1 cellular context compared by ENCODE assay signal in the genomic region with DNA sequence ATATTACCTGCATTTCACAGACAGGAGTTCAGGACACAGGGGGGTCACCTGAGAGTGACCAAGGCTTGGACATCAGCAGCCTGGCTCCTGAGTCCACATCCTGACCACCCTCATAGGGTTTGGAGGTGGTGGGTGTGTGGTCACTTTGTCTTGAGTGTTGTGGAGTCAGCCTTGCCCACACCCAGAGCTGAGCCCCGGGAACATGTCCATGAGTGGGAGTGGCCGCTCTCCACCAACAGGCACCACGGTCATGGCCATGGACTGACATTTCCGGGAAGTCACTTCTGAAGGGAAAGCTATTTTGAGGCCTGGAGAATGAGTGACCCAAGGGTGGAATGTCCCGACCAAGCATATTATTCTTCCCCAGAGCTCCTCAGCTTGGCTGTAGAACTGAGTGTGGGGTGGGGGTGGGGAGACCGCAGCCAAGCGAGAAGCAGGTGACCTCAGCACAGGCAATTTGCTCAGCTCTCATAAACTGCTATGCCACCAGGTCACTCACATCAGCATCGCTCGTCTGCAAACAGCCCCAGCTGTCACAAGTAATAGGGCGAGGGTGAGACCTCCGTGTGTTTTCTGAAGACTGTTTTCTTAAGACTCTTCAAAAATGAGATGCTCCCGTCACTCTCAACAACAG.
TF ChIP-seq lines count a peak whose summit lies in the region.

No MANE protein-coding gene starts in this region.

TF ChIP-seq in neural cell, 6 proteins besides CTCF, POLR2A, EP300 and RAD21 (continued from another document):
- TF ChIP-seq, protein P1, sequence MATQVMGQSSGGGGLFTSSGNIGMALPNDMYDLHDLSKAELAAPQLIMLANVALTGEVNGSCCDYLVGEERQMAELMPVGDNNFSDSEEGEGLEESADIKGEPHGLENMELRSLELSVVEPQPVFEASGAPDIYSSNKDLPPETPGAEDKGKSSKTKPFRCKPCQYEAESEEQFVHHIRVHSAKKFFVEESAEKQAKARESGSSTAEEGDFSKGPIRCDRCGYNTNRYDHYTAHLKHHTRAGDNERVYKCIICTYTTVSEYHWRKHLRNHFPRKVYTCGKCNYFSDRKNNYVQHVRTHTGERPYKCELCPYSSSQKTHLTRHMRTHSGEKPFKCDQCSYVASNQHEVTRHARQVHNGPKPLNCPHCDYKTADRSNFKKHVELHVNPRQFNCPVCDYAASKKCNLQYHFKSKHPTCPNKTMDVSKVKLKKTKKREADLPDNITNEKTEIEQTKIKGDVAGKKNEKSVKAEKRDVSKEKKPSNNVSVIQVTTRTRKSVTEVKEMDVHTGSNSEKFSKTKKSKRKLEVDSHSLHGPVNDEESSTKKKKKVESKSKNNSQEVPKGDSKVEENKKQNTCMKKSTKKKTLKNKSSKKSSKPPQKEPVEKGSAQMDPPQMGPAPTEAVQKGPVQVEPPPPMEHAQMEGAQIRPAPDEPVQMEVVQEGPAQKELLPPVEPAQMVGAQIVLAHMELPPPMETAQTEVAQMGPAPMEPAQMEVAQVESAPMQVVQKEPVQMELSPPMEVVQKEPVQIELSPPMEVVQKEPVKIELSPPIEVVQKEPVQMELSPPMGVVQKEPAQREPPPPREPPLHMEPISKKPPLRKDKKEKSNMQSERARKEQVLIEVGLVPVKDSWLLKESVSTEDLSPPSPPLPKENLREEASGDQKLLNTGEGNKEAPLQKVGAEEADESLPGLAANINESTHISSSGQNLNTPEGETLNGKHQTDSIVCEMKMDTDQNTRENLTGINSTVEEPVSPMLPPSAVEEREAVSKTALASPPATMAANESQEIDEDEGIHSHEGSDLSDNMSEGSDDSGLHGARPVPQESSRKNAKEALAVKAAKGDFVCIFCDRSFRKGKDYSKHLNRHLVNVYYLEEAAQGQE (IDR thresholded peaks at IDR 0.05; ENCODE audit: borderline replicate concordance), result no peak
